1 cellular context compared by ENCODE assay signal in genomic region chr6:28863607-28864320, GRCh38.
TF ChIP-seq lines count a peak whose summit lies in the region.

No MANE protein-coding gene starts in this region.

TF ChIP-seq in A549, 52 proteins besides CTCF, POLR2A, EP300 and RAD21 (continued from another document):
- TF ChIP-seq, protein P1, sequence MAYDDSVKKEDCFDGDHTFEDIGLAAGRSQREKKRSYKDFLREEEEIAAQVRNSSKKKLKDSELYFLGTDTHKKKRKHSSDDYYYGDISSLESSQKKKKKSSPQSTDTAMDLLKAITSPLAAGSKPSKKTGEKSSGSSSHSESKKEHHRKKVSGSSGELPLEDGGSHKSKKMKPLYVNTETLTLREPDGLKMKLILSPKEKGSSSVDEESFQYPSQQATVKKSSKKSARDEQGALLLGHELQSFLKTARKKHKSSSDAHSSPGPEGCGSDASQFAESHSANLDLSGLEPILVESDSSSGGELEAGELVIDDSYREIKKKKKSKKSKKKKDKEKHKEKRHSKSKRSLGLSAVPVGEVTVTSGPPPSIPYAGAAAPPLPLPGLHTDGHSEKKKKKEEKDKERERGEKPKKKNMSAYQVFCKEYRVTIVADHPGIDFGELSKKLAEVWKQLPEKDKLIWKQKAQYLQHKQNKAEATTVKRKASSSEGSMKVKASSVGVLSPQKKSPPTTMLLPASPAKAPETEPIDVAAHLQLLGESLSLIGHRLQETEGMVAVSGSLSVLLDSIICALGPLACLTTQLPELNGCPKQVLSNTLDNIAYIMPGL (CRISPR knock-in tag; IDR thresholded peaks at IDR 0.05; ENCODE audit: borderline replicate concordance) = 0 out of 2 replicates have a peak, but pooled peaks have one; percentile 26
- TF ChIP-seq MYC (IDR thresholded peaks at IDR 0.05; ENCODE audit: borderline replicate concordance, low read length) = peak; percentile 82
- TF ChIP-seq JUN (IDR thresholded peaks at IDR 0.05) = peak in 1 of 2 experiments; percentile 43; a peak in 1 of 5 replicates
- no peak for TF ChIP-seq MAZ (IDR thresholded peaks at IDR 0.05; ENCODE audit: borderline replicate concordance, low read depth, low read length)
- TF ChIP-seq, protein P2, sequence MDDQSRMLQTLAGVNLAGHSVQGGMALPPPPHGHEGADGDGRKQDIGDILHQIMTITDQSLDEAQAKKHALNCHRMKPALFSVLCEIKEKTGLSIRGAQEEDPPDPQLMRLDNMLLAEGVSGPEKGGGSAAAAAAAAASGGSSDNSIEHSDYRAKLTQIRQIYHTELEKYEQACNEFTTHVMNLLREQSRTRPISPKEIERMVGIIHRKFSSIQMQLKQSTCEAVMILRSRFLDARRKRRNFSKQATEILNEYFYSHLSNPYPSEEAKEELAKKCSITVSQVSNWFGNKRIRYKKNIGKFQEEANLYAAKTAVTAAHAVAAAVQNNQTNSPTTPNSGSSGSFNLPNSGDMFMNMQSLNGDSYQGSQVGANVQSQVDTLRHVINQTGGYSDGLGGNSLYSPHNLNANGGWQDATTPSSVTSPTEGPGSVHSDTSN (IDR thresholded peaks at IDR 0.05) = no peak
- TF ChIP-seq, protein P3, sequence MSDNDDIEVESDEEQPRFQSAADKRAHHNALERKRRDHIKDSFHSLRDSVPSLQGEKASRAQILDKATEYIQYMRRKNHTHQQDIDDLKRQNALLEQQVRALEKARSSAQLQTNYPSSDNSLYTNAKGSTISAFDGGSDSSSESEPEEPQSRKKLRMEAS (IDR thresholded peaks at IDR 0.05) = peak; percentile 83
- TF ChIP-seq, protein P4, sequence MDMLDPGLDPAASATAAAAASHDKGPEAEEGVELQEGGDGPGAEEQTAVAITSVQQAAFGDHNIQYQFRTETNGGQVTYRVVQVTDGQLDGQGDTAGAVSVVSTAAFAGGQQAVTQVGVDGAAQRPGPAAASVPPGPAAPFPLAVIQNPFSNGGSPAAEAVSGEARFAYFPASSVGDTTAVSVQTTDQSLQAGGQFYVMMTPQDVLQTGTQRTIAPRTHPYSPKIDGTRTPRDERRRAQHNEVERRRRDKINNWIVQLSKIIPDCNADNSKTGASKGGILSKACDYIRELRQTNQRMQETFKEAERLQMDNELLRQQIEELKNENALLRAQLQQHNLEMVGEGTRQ (IDR thresholded peaks at IDR 0.05) = no peak
- no peak for TF ChIP-seq RARB (CRISPR knock-in tag; IDR thresholded peaks at IDR 0.05)
- no peak for TF ChIP-seq EHMT2 (IDR thresholded peaks at IDR 0.05; ENCODE audit: low read depth)
- no peak for TF ChIP-seq BHLHE40 (IDR thresholded peaks at IDR 0.05; ENCODE audit: low read depth, low read length)
- TF ChIP-seq RFX5 (IDR thresholded peaks at IDR 0.05) = no peak
- TF ChIP-seq FOSL2 (IDR thresholded peaks at IDR 0.05) = no peak
- no peak for TF ChIP-seq FOSL2 (CRISPR knock-in tag; IDR thresholded peaks at IDR 0.05)
- no peak for TF ChIP-seq HDAC2 (IDR thresholded peaks at IDR 0.05)
- TF ChIP-seq TP53 (CRISPR knock-in tag; IDR thresholded peaks at IDR 0.05) = no peak
- TF ChIP-seq, protein P5, sequence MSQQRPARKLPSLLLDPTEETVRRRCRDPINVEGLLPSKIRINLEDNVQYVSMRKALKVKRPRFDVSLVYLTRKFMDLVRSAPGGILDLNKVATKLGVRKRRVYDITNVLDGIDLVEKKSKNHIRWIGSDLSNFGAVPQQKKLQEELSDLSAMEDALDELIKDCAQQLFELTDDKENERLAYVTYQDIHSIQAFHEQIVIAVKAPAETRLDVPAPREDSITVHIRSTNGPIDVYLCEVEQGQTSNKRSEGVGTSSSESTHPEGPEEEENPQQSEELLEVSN (IDR thresholded peaks at IDR 0.05; ENCODE audit: borderline replicate concordance, low read depth) = peak; percentile 87
- TF ChIP-seq CEBPB (IDR thresholded peaks at IDR 0.05) = peak in 1 of 2 experiments; percentile 51; a peak in 1 of 4 replicates
- no peak for TF ChIP-seq RNF2 (IDR thresholded peaks at IDR 0.05; ENCODE audit: borderline replicate concordance, low read depth)
- no peak for TF ChIP-seq BCL3 (IDR thresholded peaks at IDR 0.05)
